Comparison of ENCODE assay signal across 10 cellular contexts in the genomic region with DNA sequence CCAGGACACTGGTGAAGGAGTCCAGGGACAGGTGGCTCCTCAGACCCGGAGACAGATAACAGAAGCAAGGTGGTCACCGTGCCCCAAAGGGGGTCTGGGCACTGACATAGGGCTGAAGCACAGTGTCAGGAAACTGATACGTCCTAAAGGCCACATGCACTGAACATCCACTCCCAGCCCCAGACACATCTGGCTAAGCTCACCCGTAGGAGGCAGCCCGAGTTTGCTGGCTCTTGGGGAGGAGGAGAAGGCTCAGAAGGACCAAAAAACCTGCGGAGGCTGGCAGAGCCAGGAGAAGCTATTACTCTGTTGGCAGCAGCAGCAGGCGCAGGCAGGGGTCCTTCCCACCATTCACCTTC. TPM values are rescaled to one million over a fixed set of nuclear protein-coding genes. Genes with fewer than 3 reads are reported as not detected.
DNase-seq lines count a peak whose midpoint lies in the region; ATAC-seq and TF ChIP-seq lines count a peak whose summit lies in the region.
"Had no signal": no experiment of that assay in that cellular context is flagged by ENCODE, and none has a peak within 500 bp of the region (broad histone marks: within the 10 kb centered on the region; RNA-seq: fewer than 3 reads in every experiment).

No MANE protein-coding gene starts in this region.

- ATAC-seq in GM21576 (IDR thresholded peaks at IDR 0.05; ENCODE audit: unreplicated experiment), result no peak

- H3K4me3 ChIP-seq in BE2C (ENCODE audit: low read depth, low read length) (peak overlapping the region; percentile 68), mucosa of stomach (ENCODE audit: low read length) (no peak overlapping the region)

- peaks cover 49% of the 10 kb centered on the region for H3K27me3 Mint-ChIP-seq in brain

- H3K27me3 ChIP-seq in BE2C, result no peaks in the 10 kb centered on the region
- peaks cover 28% of the 10 kb centered on the region for H3K27me3 ChIP-seq in mucosa of stomach (ENCODE audit: control insufficient read depth, insufficient read depth, low read length)

- DNase-seq in BE2C, result no peak
- peak; percentile 49 for DNase-seq in D341Med (ENCODE audit: low spot score)
- DNase-seq in stimulated activated CD8-positive, alpha-beta memory T cell treated with anti-CD3 and anti-CD28 coated beads, Interleukin-4, amount 100 ng/mL, for 48 hours, result no peak
- DNase-seq in AG08396 (ENCODE audit: low spot score), result no peak
- DNase-seq in cortex of kidney (lab: John Stamatoyannopoulos, UW), result no peak
- DNase-seq: NCI-H2029, SIG-M5 had no signal

- no peaks in the 10 kb centered on the region for H3K36me3 ChIP-seq in BE2C
- no peaks in the 10 kb centered on the region for H3K36me3 ChIP-seq in mucosa of stomach (ENCODE audit: control insufficient read depth, insufficient read depth, low read length)

- H3K9me3 Mint-ChIP-seq in brain, result no peaks in the 10 kb centered on the region

- H3K27ac Mint-ChIP-seq in brain, result peak overlapping the region in 3 of 5 experiments; percentile 12 to 87 (median 30)

- peak overlapping the region; percentile 75 to 92 (median 80) for H3K4me3 Mint-ChIP-seq in brain

- no peaks in the 10 kb centered on the region for H3K36me3 Mint-ChIP-seq in brain

- peaks cover 54% of the 10 kb centered on the region for H3K4me1 Mint-ChIP-seq in brain

- TF ChIP-seq CTCF in BE2C (IDR thresholded peaks at IDR 0.05; ENCODE audit: low read depth, low read length) (no peak), brain (conservative IDR thresholded peaks at IDR 0.05) (no peak)

- no peaks in the 10 kb centered on the region for H3K9me3 ChIP-seq in BE2C
- no peaks in the 10 kb centered on the region for H3K9me3 ChIP-seq in mucosa of stomach (ENCODE audit: control insufficient read depth, low read length)

- H3K9ac ChIP-seq in mucosa of stomach (ENCODE audit: low read length), result peak overlapping the region; percentile 43

- H3K4me1 ChIP-seq in BE2C (no peaks in the 10 kb centered on the region; the same call in 1 of the 2 replicates), mucosa of stomach (ENCODE audit: control insufficient read depth, insufficient read depth, low read length) (peaks cover 5% of the 10 kb centered on the region)

RNA-seq across cellular contexts. Expression of gene CACNA2D2, which starts 1.2 kb away (rescaled TPM):
- polyA plus RNA-seq in BE2C (2012; ENCODE audit: insufficient read depth, insufficient read length, low read depth), result 52.0 TPM
- 3.0 TPM for polyA plus RNA-seq in brain (ENCODE audit: insufficient read depth, low read depth, low replicate concordance)
